ENCODE assay signal across 1 cellular context in the genomic region with DNA sequence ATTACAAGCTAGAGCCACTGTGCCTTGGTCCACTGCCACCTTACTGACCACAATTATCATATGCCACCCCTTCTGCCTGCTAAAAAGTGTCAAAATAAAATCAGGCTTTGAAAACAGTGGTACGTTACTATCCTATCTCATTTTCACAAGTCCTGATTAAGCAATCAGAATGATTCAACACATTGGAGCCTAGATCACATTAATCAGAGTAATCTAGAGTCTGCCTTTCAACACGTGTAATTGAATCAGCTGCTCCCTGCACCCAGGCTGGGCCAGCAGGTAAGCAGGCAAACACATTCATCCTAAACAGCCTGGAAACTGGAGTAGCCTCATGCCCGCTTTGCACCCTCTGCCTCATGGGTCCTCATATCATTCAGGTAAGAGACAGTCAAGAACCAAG.
TF ChIP-seq lines count a peak whose summit lies in the region.

No MANE protein-coding gene starts in this region.

TF ChIP-seq in WTC11, 78 proteins besides CTCF, POLR2A, EP300 and RAD21 (continued from another document):
- TF ChIP-seq, protein P1, sequence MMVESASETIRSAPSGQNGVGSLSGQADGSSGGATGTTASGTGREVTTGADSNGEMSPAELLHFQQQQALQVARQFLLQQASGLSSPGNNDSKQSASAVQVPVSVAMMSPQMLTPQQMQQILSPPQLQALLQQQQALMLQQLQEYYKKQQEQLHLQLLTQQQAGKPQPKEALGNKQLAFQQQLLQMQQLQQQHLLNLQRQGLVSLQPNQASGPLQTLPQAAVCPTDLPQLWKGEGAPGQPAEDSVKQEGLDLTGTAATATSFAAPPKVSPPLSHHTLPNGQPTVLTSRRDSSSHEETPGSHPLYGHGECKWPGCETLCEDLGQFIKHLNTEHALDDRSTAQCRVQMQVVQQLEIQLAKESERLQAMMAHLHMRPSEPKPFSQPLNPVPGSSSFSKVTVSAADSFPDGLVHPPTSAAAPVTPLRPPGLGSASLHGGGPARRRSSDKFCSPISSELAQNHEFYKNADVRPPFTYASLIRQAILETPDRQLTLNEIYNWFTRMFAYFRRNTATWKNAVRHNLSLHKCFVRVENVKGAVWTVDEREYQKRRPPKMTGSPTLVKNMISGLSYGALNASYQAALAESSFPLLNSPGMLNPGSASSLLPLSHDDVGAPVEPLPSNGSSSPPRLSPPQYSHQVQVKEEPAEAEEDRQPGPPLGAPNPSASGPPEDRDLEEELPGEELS (CRISPR knock-in tag; IDR thresholded peaks at IDR 0.05): no peak
